Comparison of ENCODE assay signal across 23 cellular contexts in genomic region chr5:115849258-115849798, GRCh38. TPM values are rescaled to one million over a fixed set of nuclear protein-coding genes. Genes with fewer than 3 reads are reported as not detected.
"Had no signal": no experiment of that assay in that cellular context is flagged by ENCODE, and none has a peak within 500 bp of the region (broad histone marks: within the 10 kb centered on the region; RNA-seq: fewer than 3 reads in every experiment).

No MANE protein-coding gene starts in this region.

- H3K27ac Mint-ChIP-seq: activated B cell treated with CpG ODN at 0.5 μM for 24 hours; activated CD4-positive, alpha-beta memory T cell treated with anti-CD3 and anti-CD28 coated beads, Interleukin-2, amount 10 ng/mL, durations not matched to agents 7 days and 5 days; activated naive CD8-positive, alpha-beta T cell treated with anti-CD3 and anti-CD28 coated beads, Interleukin-2, amount 50 U/mL, for 24 hours; activated T-helper 1 cell treated with anti-CD3 and anti-CD28 coated beads, Interleukin-12 subunit alpha, Interleukin-12 subunit beta, Interleukin-2, Interleukin-4 antibody, amounts not matched to agents 30 ng/mL and 10 ng/mL and 1 ng/mL, durations not matched to agents 14 hours and 24 hours and 36 hours; natural killer cell treated with Interleukin-12 subunit alpha and Interleukin-12 subunit beta and Interleukin-15 and Interleukin-18, amount 100 ng/mL, for 72 hours; stimulated activated memory B cell treated with anti-CD40 and anti-IgM and Interleukin-4, amounts not matched to agents 10 μg/mL and 1 μg/mL and 100 μg/mL, for 72 hours; T-cell had no signal

- H3K4me3 ChIP-seq: pancreas, transverse colon, vagina had no signal

- H3K36me3 Mint-ChIP-seq: natural killer cell treated with Interleukin-12 subunit alpha and Interleukin-12 subunit beta and Interleukin-15 and Interleukin-18, amount 100 ng/mL, for 72 hours had no signal

- H3K4me3 Mint-ChIP-seq: activated B cell treated with CpG ODN at 0.5 μM for 24 hours; activated CD4-positive, alpha-beta memory T cell treated with anti-CD3 and anti-CD28 coated beads, Interleukin-2, amount 10 ng/mL, durations not matched to agents 7 days and 5 days; activated naive CD8-positive, alpha-beta T cell treated with anti-CD3 and anti-CD28 coated beads, Interleukin-2, amount 50 U/mL, for 24 hours; activated T-helper 1 cell treated with anti-CD3 and anti-CD28 coated beads, Interleukin-12 subunit alpha, Interleukin-12 subunit beta, Interleukin-2, Interleukin-4 antibody, amounts not matched to agents 30 ng/mL and 10 ng/mL and 1 ng/mL, durations not matched to agents 14 hours and 24 hours and 36 hours; brain; natural killer cell treated with Interleukin-12 subunit alpha and Interleukin-12 subunit beta and Interleukin-15 and Interleukin-18, amount 100 ng/mL, for 72 hours; stimulated activated memory B cell treated with anti-CD40 and anti-IgM and Interleukin-4, amounts not matched to agents 10 μg/mL and 1 μg/mL and 100 μg/mL, for 72 hours; T-cell had no signal

- H3K36me3 ChIP-seq: pancreas, transverse colon, vagina had no signal

- H3K27me3 Mint-ChIP-seq: activated B cell treated with CpG ODN at 0.5 μM for 24 hours; activated CD4-positive, alpha-beta memory T cell treated with anti-CD3 and anti-CD28 coated beads, Interleukin-2, amount 10 ng/mL, durations not matched to agents 7 days and 5 days; activated naive CD8-positive, alpha-beta T cell treated with anti-CD3 and anti-CD28 coated beads, Interleukin-2, amount 50 U/mL, for 24 hours; natural killer cell treated with Interleukin-12 subunit alpha and Interleukin-12 subunit beta and Interleukin-15 and Interleukin-18, amount 100 ng/mL, for 72 hours; stimulated activated memory B cell treated with anti-CD40 and anti-IgM and Interleukin-4, amounts not matched to agents 10 μg/mL and 1 μg/mL and 100 μg/mL, for 72 hours; T-cell had no signal

- H3K9me3 ChIP-seq: pancreas, transverse colon, vagina had no signal

- H3K9me3 Mint-ChIP-seq: natural killer cell treated with Interleukin-12 subunit alpha and Interleukin-12 subunit beta and Interleukin-15 and Interleukin-18, amount 100 ng/mL, for 72 hours had no signal

- DNase-seq: activated B cell treated with CpG ODN at 0.5 μM for 24 hours; activated CD4-positive, alpha-beta memory T cell treated with anti-CD3 and anti-CD28 coated beads, Interleukin-2, amount 10 ng/mL, durations not matched to agents 7 days and 5 days; activated CD4-positive, alpha-beta T cell treated with anti-CD3 and anti-CD28 coated beads for 48 hours; activated gamma-delta T cell; activated naive CD4-positive, alpha-beta T cell treated with anti-CD3 and anti-CD28 coated beads, Interleukin-2, amount 50 U/mL, for 16 hours; activated naive CD8-positive, alpha-beta T cell treated with anti-CD3 and anti-CD28 coated beads, Interleukin-2, amount 50 U/mL, for 24 hours; anterior cingulate cortex; caudate nucleus; dermis blood vessel endothelial cell; effector CD8-positive, alpha-beta T cell; foreskin melanocyte; hippocampal formation; kidney glomerular epithelial cell; pancreas; stimulated activated CD4-positive, alpha-beta T cell treated with anti-CD3 and anti-CD28 coated beads, Interleukin-2, amount 100 ng/mL, for 24 hours; T-cell; transverse colon had no signal

- H3K27me3 ChIP-seq: pancreas, transverse colon, vagina had no signal

- ATAC-seq: activated naive CD8-positive, alpha-beta T cell treated with anti-CD3 and anti-CD28 coated beads, Interleukin-2, amount 50 U/mL, for 24 hours; natural killer cell treated with Interleukin-12 subunit alpha and Interleukin-12 subunit beta and Interleukin-15 and Interleukin-18, amount 100 ng/mL, for 72 hours; pancreas; sciatic nerve; stimulated activated memory B cell treated with anti-CD40 and anti-IgM and Interleukin-4, amounts not matched to agents 10 μg/mL and 1 μg/mL and 100 μg/mL, for 72 hours; T-cell had no signal

- H3K27ac ChIP-seq: pancreas, transverse colon, vagina had no signal

RNA-seq across cellular contexts. Expression of gene CDO1, which starts 32.9 kb away (rescaled TPM):
- total RNA-seq: activated B cell treated with CpG ODN at 0.5 μM for 24 hours; natural killer cell treated with Interleukin-12 subunit alpha and Interleukin-12 subunit beta and Interleukin-15 and Interleukin-18, amount 100 ng/mL, for 72 hours had no signal
